In the genomic region with DNA sequence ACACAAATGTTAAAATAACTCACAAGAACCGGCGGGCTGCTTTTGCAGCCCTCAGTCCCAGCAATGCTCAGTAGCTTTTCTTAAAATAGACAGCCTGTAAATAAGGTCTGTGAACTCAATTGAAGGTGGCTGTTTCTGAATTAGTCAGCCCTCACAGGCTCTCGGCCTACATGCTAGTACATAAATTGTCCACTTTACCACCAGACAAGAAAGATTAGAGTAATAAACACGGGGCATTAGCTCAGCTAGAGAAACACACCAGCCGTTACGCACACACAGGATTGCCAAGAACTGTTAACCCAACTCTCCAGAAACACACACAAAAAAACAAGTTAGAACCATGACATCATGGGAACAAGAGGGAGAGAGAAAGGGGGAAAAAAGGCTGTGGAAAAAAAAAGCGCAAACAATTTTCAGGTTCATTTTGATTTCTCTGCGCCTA, we compare ENCODE assay signal across 8 cellular contexts.
A peak's percentile ranks its signal among the peaks of the same experiment; 100 is the strongest.
DNase-seq lines count a peak whose midpoint lies in the region; ATAC-seq and TF ChIP-seq lines count a peak whose summit lies in the region.

No MANE protein-coding gene starts in this region.

- H3K4me1 ChIP-seq in heart right ventricle, result peaks cover 0 to 95% (median 66%) of the 10 kb centered on the region in 9 donors

- intact Hi-C loops in heart right ventricle (cut with DNase I), result loop anchor here in 1 of 10 donors (5.0 kb wide), 1 partner anchor 82 kb away; no protein-coding TSS in a partner anchor

- H3K36me3 ChIP-seq in heart right ventricle, result peaks cover 0 to 54% (median 0%) of the 10 kb centered on the region in 9 donors

- H3K4me3 ChIP-seq in heart right ventricle, result peak overlapping the region in 9 of 10 donors; percentile 5 to 44 (median 32)

- TF ChIP-seq CTCF in heart right ventricle (IDR thresholded peaks at IDR 0.05), result no peak

- 30 to 34% methylated on average over 8 of the region's 8 CpGs for WGBS in heart right ventricle, 2 donors

- H3K27ac ChIP-seq in heart right ventricle (peak overlapping the region; percentile 57 to 86 (median 78)), substantia nigra (ENCODE audit: low read depth, low read length, poor library complexity, severe bottlenecking) (peak overlapping the region; percentile 84)

- H3K9me3 ChIP-seq in heart right ventricle, result no peaks in the 10 kb centered on the region

- ATAC-seq in GM18499 (IDR thresholded peaks at IDR 0.05; ENCODE audit: insufficient read depth, unreplicated experiment), result peak; percentile 97
- ATAC-seq in GM21825 (IDR thresholded peaks at IDR 0.05; ENCODE audit: unreplicated experiment), result peak; percentile 88
- ATAC-seq in heart right ventricle, result peak; percentile 66 to 88 (median 84)

- H3K27me3 ChIP-seq in heart right ventricle, result no peaks in the 10 kb centered on the region

- DNase-seq in NCI-H2107 (lab: John Stamatoyannopoulos, UW), result peak; percentile 13
- peak in 1 of 2 donors; percentile 35 for DNase-seq in heart right ventricle
- peak in 4 of 49 donors; percentile 11 to 44 (median 24) for DNase-seq in substantia nigra (lab: John Stamatoyannopoulos, UW)
- DNase-seq in OCI-M1 (lab: John Stamatoyannopoulos, UW), result no peak
- DNase-seq in activated CD4-positive, alpha-beta T cell treated with anti-CD3 and anti-CD28 coated beads, Interleukin-2, amount 50 U/mL, for 48 hours, result no peak
- no peak for DNase-seq in Kasumi-1 (lab: John Stamatoyannopoulos, UW)
